20 cellular contexts compared by ENCODE assay signal in the genomic region with DNA sequence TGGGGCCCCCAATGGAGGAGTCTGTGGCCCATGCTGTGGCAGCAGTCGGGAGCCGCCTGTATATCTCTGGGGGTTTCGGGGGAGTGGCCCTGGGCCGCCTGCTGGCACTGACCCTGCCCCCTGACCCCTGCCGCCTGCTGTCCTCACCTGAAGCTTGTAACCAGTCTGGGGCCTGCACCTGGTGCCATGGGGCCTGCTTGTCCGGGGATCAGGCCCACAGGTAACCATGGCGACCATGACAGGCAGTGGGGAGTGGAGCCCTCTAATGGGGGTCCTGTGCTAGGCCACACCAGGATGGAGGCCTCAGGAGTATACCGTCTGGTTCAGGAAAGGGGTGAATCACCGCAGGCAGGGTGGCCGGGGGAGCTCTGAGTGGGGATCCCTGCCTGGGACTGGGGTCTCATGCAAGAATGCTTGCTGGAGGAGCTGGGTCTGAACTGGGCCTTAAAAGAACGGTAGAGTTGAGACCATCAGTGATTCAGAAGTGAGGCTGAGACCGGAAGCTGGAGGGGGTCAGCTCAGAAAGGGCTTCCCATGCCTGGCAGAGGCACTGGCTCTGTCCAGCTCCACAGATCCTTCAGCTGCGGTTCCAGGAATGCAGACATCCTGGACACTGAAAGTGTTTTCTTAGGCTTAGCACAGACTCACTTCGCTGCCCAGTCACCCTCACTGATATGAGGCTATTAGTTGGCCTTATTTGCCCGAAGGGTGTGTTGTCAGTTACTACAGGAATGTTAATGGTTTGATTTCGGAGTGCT. TPM values are rescaled to one million over a fixed set of nuclear protein-coding genes. Genes with fewer than 3 reads are reported as not detected.
DNase-seq lines count a peak whose midpoint lies in the region; ATAC-seq and TF ChIP-seq lines count a peak whose summit lies in the region.
"Had no signal": no experiment of that assay in that cellular context is flagged by ENCODE, and none has a peak within 500 bp of the region (broad histone marks: within the 10 kb centered on the region; RNA-seq: fewer than 3 reads in every experiment).

No MANE protein-coding gene starts in this region.

- H3K36me3 ChIP-seq in aorta (ENCODE audit: control insufficient read depth in 1 of 2, insufficient read depth in 2 of 2, low read length in 1 of 2) = peaks cover 0 to 3% of the 10 kb centered on the region in 2 donors

- no peaks in the 10 kb centered on the region for H3K4me1 ChIP-seq in aorta (ENCODE audit: control insufficient read depth in 1 of 2, insufficient read depth in 2 of 2, low read length in 2 of 2)
- H3K4me1 ChIP-seq: upper lobe of right lung had no signal

- peaks cover 49% of the 10 kb centered on the region for H3K36me3 Mint-ChIP-seq in nephron progenitor cell (ENCODE audit: low read depth)

- no peak overlapping the region for H3K4me3 ChIP-seq in aorta (ENCODE audit: low read length in 2 of 2)
- H3K4me3 ChIP-seq: PC-9, upper lobe of right lung had no signal

- H3K27ac ChIP-seq in aorta (ENCODE audit: low read depth in 1 of 2, low read length in 2 of 2) = no peak overlapping the region
- H3K27ac ChIP-seq: C4-2B, parathyroid adenoma, PC-9, upper lobe of right lung had no signal

- H3K27me3 ChIP-seq in aorta (ENCODE audit: control insufficient read depth in 1 of 2, insufficient read depth in 2 of 2, low read length in 1 of 2) = no peaks in the 10 kb centered on the region
- H3K27me3 ChIP-seq: upper lobe of right lung had no signal

- H3K4me3 Mint-ChIP-seq in nephron progenitor cell = no peak overlapping the region
- H3K4me3 Mint-ChIP-seq: activated naive CD4-positive, alpha-beta T cell treated with anti-CD3 and anti-CD28 coated beads, Interleukin-2, amount 50 U/mL, for 24 hours; effector memory CD8-positive, alpha-beta T cell had no signal

- no peak for TF ChIP-seq CTCF in nephron progenitor cell (IDR thresholded peaks at IDR 0.05)

- no peak for ATAC-seq in stimulated activated naive CD8-positive, alpha-beta T cell treated with anti-CD3 and anti-CD28 coated beads, Interleukin-15, Interleukin-2, amounts not matched to agents 100 U/mL and 50 U/mL, for 24 hours
- no peak for ATAC-seq in aorta (ENCODE audit: low FRiP score)
- ATAC-seq: effector memory CD8-positive, alpha-beta T cell; upper lobe of right lung had no signal

- peak overlapping the region; percentile 77 for H3K27ac Mint-ChIP-seq in nephron progenitor cell
- H3K27ac Mint-ChIP-seq: activated naive CD4-positive, alpha-beta T cell treated with anti-CD3 and anti-CD28 coated beads, Interleukin-2, amount 50 U/mL, for 24 hours had no signal

- peaks cover 5% of the 10 kb centered on the region for H3K9me3 ChIP-seq in aorta (ENCODE audit: control insufficient read depth, low read length)
- H3K9me3 ChIP-seq: upper lobe of right lung had no signal

- intact Hi-C loops in aorta (cut with DNase I) = no loop called here

- no peaks in the 10 kb centered on the region for H3K27me3 Mint-ChIP-seq in nephron progenitor cell (ENCODE audit: low read depth, poor library complexity)
- H3K27me3 Mint-ChIP-seq: activated naive CD4-positive, alpha-beta T cell treated with anti-CD3 and anti-CD28 coated beads, Interleukin-2, amount 50 U/mL, for 24 hours; effector memory CD8-positive, alpha-beta T cell had no signal

- H3K9me3 Mint-ChIP-seq in nephron progenitor cell = peaks cover 10% of the 10 kb centered on the region
- H3K9me3 Mint-ChIP-seq: activated naive CD4-positive, alpha-beta T cell treated with anti-CD3 and anti-CD28 coated beads, Interleukin-2, amount 50 U/mL, for 24 hours; effector memory CD8-positive, alpha-beta T cell had no signal

- peak; percentile 73 for DNase-seq in EL
- DNase-seq in HT1080 (ENCODE audit: low read depth) = peak; percentile 58
- peak; percentile 71 for DNase-seq in ecto neural progenitor cell (ENCODE audit: low spot score)
- peak; percentile 29 for DNase-seq in nephron progenitor cell
- no peak for DNase-seq in stimulated activated naive CD8-positive, alpha-beta T cell treated with anti-CD3 and anti-CD28 coated beads, Interleukin-15, Interleukin-2, amounts not matched to agents 100 U/mL and 50 U/mL, for 24 hours
- DNase-seq in aorta = no peak
- no peak for DNase-seq in SIG-M5 treated with dmso at 0.1 percent for 504 hours (lab: John Stamatoyannopoulos, UW; ENCODE audit: unreplicated experiment)
- DNase-seq in activated naive CD4-positive, alpha-beta T cell treated with anti-CD3 and anti-CD28 coated beads, Interleukin-2, amount 50 U/mL, for 16 hours = no peak
- DNase-seq: activated T-cell treated with anti-CD3 and anti-CD28 coated beads, Interleukin-2, amount 50 U/mL, for 1 hour; central memory CD4-positive, alpha-beta T cell; DMS53; effector memory CD8-positive, alpha-beta T cell; Karpas-422; NCI-H1436 treated with DMSO at 0.1 percent for 48 hours; PC-9; upper lobe of right lung had no signal

- WGBS in aorta, 2 donors = 57 to 61% methylated on average over 16 of the region's 16 CpGs

- H3K4me1 Mint-ChIP-seq in nephron progenitor cell = peaks cover 38% of the 10 kb centered on the region
- H3K4me1 Mint-ChIP-seq: activated naive CD4-positive, alpha-beta T cell treated with anti-CD3 and anti-CD28 coated beads, Interleukin-2, amount 50 U/mL, for 24 hours had no signal

RNA-seq across cellular contexts. Expression of a gene that starts 29.1 kb away (rescaled TPM):
- total RNA-seq in HT1080 (2014; rRNA removed; shearing (Covaris generic)) = not detected in 2 replicates
- polyA plus RNA-seq in HT1080 (2015; cell fraction: cytosol; rRNA removed) = 0.99 TPM in 1 of 2 replicates, not detected in the other
- not detected in 2 replicates for polyA plus RNA-seq in HT1080 (2015; cell fraction: nucleus; rRNA removed)
- 1 to 10 TPM in 1 of 2 donors, not detected in 1; 1.1 TPM for total RNA-seq in aorta
- polyA plus RNA-seq in aorta = 1 to 10 TPM in 1 of 2 donors, under 1 TPM in 1; 0.51 to 3.0 TPM
- total RNA-seq: liver had no signal

RNA-seq across cellular contexts. Expression of a gene that starts 35.5 kb away (rescaled TPM):
- 13.2 TPM in 2 replicates for total RNA-seq in HT1080 (2014; rRNA removed; shearing (Covaris generic))
- polyA plus RNA-seq in HT1080 (2015; cell fraction: cytosol; rRNA removed) = 8.7 and 9.7 TPM in 2 replicates
- 31.9 and 34.0 TPM in 2 replicates for polyA plus RNA-seq in HT1080 (2015; cell fraction: nucleus; rRNA removed)
- total RNA-seq in aorta = 10 to 100 TPM; 17.5 to 26.4 TPM
- 1 to 10 TPM; 5.9 to 7.2 TPM for polyA plus RNA-seq in aorta

RNA-seq across cellular contexts. Expression of a gene that starts 47.9 kb away (rescaled TPM):
- 0.37 and 1.1 TPM in 2 replicates for total RNA-seq in HT1080 (2014; rRNA removed; shearing (Covaris generic))
- 2.0 and 3.3 TPM in 2 replicates for polyA plus RNA-seq in HT1080 (2015; cell fraction: cytosol; rRNA removed)
- polyA plus RNA-seq in HT1080 (2015; cell fraction: nucleus; rRNA removed) = 7.7 and 10.2 TPM in 2 replicates
- total RNA-seq in aorta = not detected
- not detected for polyA plus RNA-seq in aorta

RNA-seq across cellular contexts. Expression of a gene that starts 58.5 kb away (rescaled TPM):
- 98.5 and 110 TPM in 2 replicates for total RNA-seq in HT1080 (2014; rRNA removed; shearing (Covaris generic))
- 36.9 and 43.7 TPM in 2 replicates for polyA plus RNA-seq in HT1080 (2015; cell fraction: cytosol; rRNA removed)
- 21.3 and 23.6 TPM in 2 replicates for polyA plus RNA-seq in HT1080 (2015; cell fraction: nucleus; rRNA removed)
- total RNA-seq in aorta = 1 to 10 TPM; 4.8 to 9.3 TPM
- 1 to 10 TPM; 2.3 to 8.4 TPM for polyA plus RNA-seq in aorta

RNA-seq across cellular contexts. Expression of a gene that starts 59.0 kb away (rescaled TPM):
- total RNA-seq in HT1080 (2014; rRNA removed; shearing (Covaris generic)) = 1.2 and 2.8 TPM in 2 replicates
- polyA plus RNA-seq in HT1080 (2015; cell fraction: cytosol; rRNA removed) = 0.81 and 1.0 TPM in 2 replicates
- polyA plus RNA-seq in HT1080 (2015; cell fraction: nucleus; rRNA removed) = 0.61 and 1.1 TPM in 2 replicates
- total RNA-seq in aorta = under 1 TPM; 0.23 to 0.45 TPM
- not detected for polyA plus RNA-seq in aorta

Comparison
In these comparisons a context has a peak if more than half of its experiments do, and no peak if none do; other contexts are left out.
1. DNase-seq: peak in EL (single experiment), HT1080 (single experiment), ecto neural progenitor cell (single experiment) and nephron progenitor cell (single experiment); none in stimulated activated naive CD8-positive, alpha-beta T cell treated with anti-CD3 and anti-CD28 coated beads, Interleukin-15, Interleukin-2, amounts not matched to agents 100 U/mL and 50 U/mL, for 24 hours (single experiment), aorta (0 of 2), SIG-M5 treated with dmso at 0.1 percent for 504 hours (single experiment) and activated naive CD4-positive, alpha-beta T cell treated with anti-CD3 and anti-CD28 coated beads, Interleukin-2, amount 50 U/mL, for 16 hours (single experiment).